ENCODE assay signal across 9 cellular contexts in the genomic region with DNA sequence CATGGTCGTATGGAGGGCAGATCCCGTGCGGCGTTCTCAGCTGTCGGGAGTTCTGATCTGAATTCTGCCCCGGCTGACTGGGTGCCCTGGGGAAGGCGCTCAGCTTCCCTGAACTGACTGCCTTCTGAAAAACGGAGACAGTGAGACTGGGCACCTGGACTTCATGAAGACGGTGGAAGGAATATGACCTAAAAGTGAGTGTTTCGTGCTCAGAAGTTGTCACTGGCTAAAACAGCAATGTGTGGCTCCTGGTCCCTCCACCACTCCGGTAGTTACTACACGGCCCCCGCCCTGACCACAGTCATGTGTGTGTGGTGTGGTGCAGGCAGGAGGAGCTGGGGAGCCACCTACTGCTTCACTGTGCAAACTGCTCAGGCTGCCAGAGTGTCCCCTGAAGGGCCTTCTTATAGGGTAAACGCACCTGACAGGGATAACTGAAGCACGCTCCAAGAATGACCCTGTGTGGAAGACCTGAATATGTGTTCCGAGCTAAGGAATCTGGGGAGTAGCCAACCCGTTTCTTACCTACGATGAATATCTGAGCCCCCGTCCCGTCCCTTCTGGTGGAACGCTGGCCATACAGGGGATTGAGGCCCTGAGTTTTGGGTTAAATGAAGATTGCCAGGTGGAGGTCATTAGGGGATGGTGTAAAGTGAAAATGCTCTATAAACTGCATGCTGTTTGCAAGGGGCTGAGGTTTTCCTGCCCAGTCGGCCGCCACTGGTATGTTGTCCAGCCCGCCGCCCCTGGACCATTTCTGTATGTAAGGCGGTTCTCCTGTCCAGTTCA. TPM values are rescaled to one million over a fixed set of nuclear protein-coding genes. Genes with fewer than 3 reads are reported as not detected.
DNase-seq lines count a peak whose midpoint lies in the region; ATAC-seq and TF ChIP-seq lines count a peak whose summit lies in the region.
"Had no signal": no experiment of that assay in that cellular context is flagged by ENCODE, and none has a peak within 500 bp of the region (broad histone marks: within the 10 kb centered on the region; RNA-seq: fewer than 3 reads in every experiment).

No MANE protein-coding gene starts in this region.

- no peak overlapping the region for H3K27ac Mint-ChIP-seq in CD8-positive, alpha-beta T cell
- no peak overlapping the region for H3K27ac Mint-ChIP-seq in HFFc6

- H3K4me3 ChIP-seq in CD8-positive, alpha-beta T cell (ENCODE audit: low read depth, low read length), result peak overlapping the region; percentile 23
- H3K4me3 ChIP-seq in cardiac muscle cell, result no peak overlapping the region
- no peak overlapping the region for H3K4me3 ChIP-seq in uterus

- TF ChIP-seq POLR2A in uterus (IDR thresholded peaks at IDR 0.05), result no peak

- H3K27me3 ChIP-seq in CD8-positive, alpha-beta T cell (ENCODE audit: insufficient read depth, low read length), result no peaks in the 10 kb centered on the region
- H3K27me3 ChIP-seq in cardiac muscle cell (no peaks in the 10 kb centered on the region), uterus (no peaks in the 10 kb centered on the region)

- no peaks in the 10 kb centered on the region for H3K9me3 Mint-ChIP-seq in CD8-positive, alpha-beta T cell
- no peaks in the 10 kb centered on the region for H3K9me3 Mint-ChIP-seq in HFFc6

- no peaks in the 10 kb centered on the region for H3K9me3 ChIP-seq in CD8-positive, alpha-beta T cell (ENCODE audit: low read length)
- H3K9me3 ChIP-seq in cardiac muscle cell (ENCODE audit: low read depth) (no peaks in the 10 kb centered on the region), uterus (no peaks in the 10 kb centered on the region)

- H3K4me1 Mint-ChIP-seq in CD8-positive, alpha-beta T cell (ENCODE audit: low read depth), result peaks cover 11% of the 10 kb centered on the region
- H3K4me1 Mint-ChIP-seq in HFFc6 (ENCODE audit: low read depth), result peaks cover 31% of the 10 kb centered on the region

- TF ChIP-seq CTCF in CD8-positive, alpha-beta T cell (IDR thresholded peaks at IDR 0.05), result no peak
- TF ChIP-seq CTCF in HFFc6 (IDR thresholded peaks at IDR 0.05) (peak; percentile 67), cardiac muscle cell (IDR thresholded peaks at IDR 0.05; ENCODE audit: low read depth, low read length) (peak; percentile 60), uterus (IDR thresholded peaks at IDR 0.05) (peak; percentile 42 to 72 (median 66))

- H3K27me3 Mint-ChIP-seq in CD8-positive, alpha-beta T cell (ENCODE audit: low read depth), result peaks cover 20% of the 10 kb centered on the region
- peaks cover 5% of the 10 kb centered on the region for H3K27me3 Mint-ChIP-seq in HFFc6 (ENCODE audit: insufficient read depth)

- peaks cover 8% of the 10 kb centered on the region for H3K4me1 ChIP-seq in CD8-positive, alpha-beta T cell (ENCODE audit: insufficient read depth, low read length)
- H3K4me1 ChIP-seq in cardiac muscle cell (ENCODE audit: low read depth) (peaks cover 8% of the 10 kb centered on the region), uterus (peaks cover 0 to 4% of the 10 kb centered on the region in 2 donors)

- peak; percentile 6 to 65 (median 39) for DNase-seq in CD8-positive, alpha-beta T cell
- DNase-seq in HFFc6 (peak; percentile 72), cardiac muscle cell (ENCODE audit: low read depth in 1 of 2, low spot score in 1 of 2) (peak; percentile 69 to 72), posterior vena cava (ENCODE audit: low spot score) (peak; percentile 91), uterus (peak; percentile 65 to 73)
- DNase-seq in activated gamma-delta T cell treated with anti-CD3 and anti-CD28 coated beads, Interleukin-2, amount 50 U/mL, for 16 hours (ENCODE audit: low read depth), result peak; percentile 20

- peak; percentile 94 for ATAC-seq in CD8-positive, alpha-beta T cell
- ATAC-seq in GM21619 (IDR thresholded peaks at IDR 0.05; ENCODE audit: unreplicated experiment), result no peak

- POLR2A ChIA-PET in CD8-positive, alpha-beta T cell (lab: Charles Lee), result no interaction called here

- CTCF ChIA-PET in CD8-positive, alpha-beta T cell (lab: Charles Lee), result no interaction called here

- H3K27ac ChIP-seq in CD8-positive, alpha-beta T cell (ENCODE audit: low read depth, low read length), result no peak overlapping the region
- no peak overlapping the region for H3K27ac ChIP-seq in cardiac muscle cell
- H3K27ac ChIP-seq in uterus, result peak overlapping the region in 1 of 2 donors; percentile 61

- no peaks in the 10 kb centered on the region for H3K36me3 Mint-ChIP-seq in CD8-positive, alpha-beta T cell
- no peaks in the 10 kb centered on the region for H3K36me3 Mint-ChIP-seq in HFFc6 (ENCODE audit: low read depth)

- H3K36me3 ChIP-seq in CD8-positive, alpha-beta T cell (ENCODE audit: insufficient read depth, low read length), result no peaks in the 10 kb centered on the region
- H3K36me3 ChIP-seq in cardiac muscle cell (no peaks in the 10 kb centered on the region), uterus (no peaks in the 10 kb centered on the region)

- intact Hi-C loops in CD8-positive, alpha-beta T cell (cut with DNase I, micrococcal nuclease), result no loop called here
- intact Hi-C loops in posterior vena cava (cut with DNase I) (loop anchor here in 1 of 2 donors (5.0 kb wide), 1 partner anchor 40 kb away; no protein-coding TSS in a partner anchor), uterus (cut with DNase I; ENCODE audit: low total_unique reads) (no loop called here)

- peak overlapping the region; percentile 35 for H3K4me3 Mint-ChIP-seq in CD8-positive, alpha-beta T cell
- H3K4me3 Mint-ChIP-seq in HFFc6, result peak overlapping the region; percentile 67

TF ChIP-seq in PFSK-1, 5 proteins besides CTCF, POLR2A, EP300 and RAD21:
- TF ChIP-seq FOXP2 (optimal IDR thresholded peaks at IDR 0.05; ENCODE audit: borderline replicate concordance, extremely low read depth, extremely low read length, insufficient read depth), result peak; percentile 63
- TF ChIP-seq TAF1 (IDR thresholded peaks at IDR 0.05; ENCODE audit: borderline replicate concordance, insufficient read depth, low read length), result no peak

RNA-seq across cellular contexts. Expression of a gene that starts 0.6 kb away (rescaled TPM):
- not detected for total RNA-seq in CD8-positive, alpha-beta T cell
- total RNA-seq in HFFc6 (2021; fragmentation: NEBNext Ultra II Directional; extraction: Animal tissue kit (Norgen Biotek cat#: 25700)), result under 1 TPM in 3 of 6 experiments, not detected in 3; 0.03 to 0.05 (median 0.05) TPM
- not detected for polyA plus RNA-seq in PFSK-1 (2012; ENCODE audit: insufficient read length, low read depth)
- total RNA-seq in cardiac muscle cell (0.70 and 0.71 TPM in 2 replicates), posterior vena cava (1 to 10 TPM in 1 of 2 donors, under 1 TPM in 1; 0.83 to 1.2 TPM), uterus (under 1 TPM in 3 of 4 donors, not detected in 1; under 0.01 to 0.90 (median 0.79) TPM)
- polyA plus RNA-seq in cardiac muscle cell, result 0.51 TPM in 1 of 2 replicates, not detected in the other
- total RNA-seq: T-helper 1 cell treated with Interleukin-12 subunit alpha and Interleukin-12 subunit beta and Interleukin-4 antibody, amounts not matched to agents 30 ng/mL and 1 ng/mL, for 36 hours had no signal

RNA-seq across cellular contexts. Expression of a gene that starts 30.4 kb away (rescaled TPM):
- not detected for total RNA-seq in CD8-positive, alpha-beta T cell
- not detected for total RNA-seq in HFFc6 (2021; fragmentation: NEBNext Ultra II Directional; extraction: Animal tissue kit (Norgen Biotek cat#: 25700))
- not detected for polyA plus RNA-seq in PFSK-1 (2012; ENCODE audit: insufficient read length, low read depth)
- total RNA-seq in cardiac muscle cell, result 0.11 TPM in 1 of 2 replicates, not detected in the other
- not detected in 2 replicates for polyA plus RNA-seq in cardiac muscle cell
- under 1 TPM in 1 of 2 donors, not detected in 1; 0.10 TPM for total RNA-seq in posterior vena cava
- total RNA-seq in uterus, result under 1 TPM in 2 of 4 donors, not detected in 2; 0.21 to 0.37 TPM
- total RNA-seq: T-helper 1 cell treated with Interleukin-12 subunit alpha and Interleukin-12 subunit beta and Interleukin-4 antibody, amounts not matched to agents 30 ng/mL and 1 ng/mL, for 36 hours had no signal

Comparison
In these comparisons a context has a peak if more than half of its experiments do, and no peak if none do; other contexts are left out.
1. DNase-seq: peak in every context shown above with its lines; median percentile 91 in posterior vena cava; 72 in HFFc6; 70 in cardiac muscle cell; 69 in uterus; 39 in CD8-positive, alpha-beta T cell; 20 in activated gamma-delta T cell treated with anti-CD3 and anti-CD28 coated beads, Interleukin-2, amount 50 U/mL, for 16 hours.